In the genomic region with DNA sequence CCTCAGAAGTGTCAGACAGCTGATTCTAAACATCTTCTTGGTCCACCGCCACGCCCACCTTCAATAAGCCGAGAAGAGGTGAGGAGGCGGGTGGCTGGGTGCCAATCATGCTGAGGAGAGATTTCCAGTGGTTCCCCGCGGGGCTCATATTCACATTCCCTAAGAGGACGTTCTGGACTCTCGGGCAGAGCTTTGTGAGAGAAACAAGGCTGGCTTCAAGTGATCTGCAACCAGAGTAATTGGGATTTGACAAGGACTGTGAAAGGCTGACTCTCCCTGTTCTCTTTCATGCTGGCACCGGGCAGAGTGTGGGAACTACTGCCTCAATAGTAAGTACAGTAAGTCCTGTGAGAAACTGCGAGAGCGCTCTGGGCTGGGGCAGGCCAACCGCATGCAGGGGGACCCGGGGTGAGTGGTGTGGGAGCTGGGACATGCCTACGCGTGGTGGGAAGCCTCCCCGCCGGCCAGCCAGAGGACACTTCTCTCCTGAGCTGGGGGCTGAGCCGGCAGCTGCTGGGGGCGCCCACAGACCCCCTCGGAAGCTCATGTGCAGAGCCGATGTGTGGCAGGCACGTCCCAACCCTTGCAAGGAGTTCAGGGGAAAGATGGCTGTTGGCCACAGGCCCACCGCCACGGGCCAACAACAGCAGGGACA, we compare ENCODE assay signal across 13 cellular contexts.
DNase-seq lines count a peak whose midpoint lies in the region; ATAC-seq and TF ChIP-seq lines count a peak whose summit lies in the region.
"Had no signal": no experiment of that assay in that cellular context is flagged by ENCODE, and none has a peak within 500 bp of the region (broad histone marks: within the 10 kb centered on the region; RNA-seq: fewer than 3 reads in every experiment).

No MANE protein-coding gene starts in this region.

- no peak for TF ChIP-seq CTCF in BJ (IDR thresholded peaks at IDR 0.05; ENCODE audit: insufficient read depth, low read depth, low read length)
- no peak for TF ChIP-seq CTCF in fibroblast of lung (conservative IDR thresholded peaks at IDR 0.05 in 1 of 2, IDR thresholded peaks at IDR 0.05 in 1 of 2; ENCODE audit: low read depth in 1 of 2, low read length in 2 of 2)
- TF ChIP-seq CTCF in psoas muscle (IDR thresholded peaks at IDR 0.05) = no peak

- peak; percentile 60 to 79 (median 78) for ATAC-seq in psoas muscle
- ATAC-seq in HG03469 (IDR thresholded peaks at IDR 0.05; ENCODE audit: unreplicated experiment) = no peak
- no peak for ATAC-seq in GM18858 (IDR thresholded peaks at IDR 0.05; ENCODE audit: unreplicated experiment)

- H3K79me2 ChIP-seq in fibroblast of lung (ENCODE audit: control insufficient read depth, insufficient read depth, low read length) = no peaks in the 10 kb centered on the region

- H3K27me3 Mint-ChIP-seq in activated CD4-positive, alpha-beta memory T cell treated with anti-CD3 and anti-CD28 coated beads for 36 hours = peaks cover 28% of the 10 kb centered on the region

- H3K4me1 ChIP-seq in fibroblast of lung (ENCODE audit: control insufficient read depth, extremely low read depth, insufficient read depth, low read length) (no peaks in the 10 kb centered on the region), psoas muscle (peaks cover 34% of the 10 kb centered on the region)
- H3K4me1 ChIP-seq: HAP-1 had no signal

- no peaks in the 10 kb centered on the region for H3K4me1 Mint-ChIP-seq in activated CD4-positive, alpha-beta memory T cell treated with anti-CD3 and anti-CD28 coated beads for 36 hours (ENCODE audit: low read depth)
- H3K4me1 Mint-ChIP-seq: CD14-positive monocyte had no signal

- POLR2A ChIA-PET in BJ (lab: Charles Lee) = no interaction called here
- POLR2A ChIA-PET in activated CD4-positive, alpha-beta memory T cell treated with anti-CD3 and anti-CD28 coated beads for 36 hours (lab: Charles Lee) = no interaction called here

- H4K20me1 ChIP-seq in fibroblast of lung (ENCODE audit: control insufficient read depth, extremely low read depth, insufficient read depth, low read length) = no peaks in the 10 kb centered on the region

- no peaks in the 10 kb centered on the region for H3K9me3 ChIP-seq in fibroblast of lung (ENCODE audit: control insufficient read depth, insufficient read depth, low read depth, low read length)
- no peaks in the 10 kb centered on the region for H3K9me3 ChIP-seq in psoas muscle
- H3K9me3 ChIP-seq: HAP-1 had no signal

- H3K27ac Mint-ChIP-seq in activated CD4-positive, alpha-beta memory T cell treated with anti-CD3 and anti-CD28 coated beads for 36 hours = no peak overlapping the region

- H3K27me3 ChIP-seq in BJ (ENCODE audit: control insufficient read depth, insufficient read depth, low read length) (no peaks in the 10 kb centered on the region; the same call in none of the 2 replicates), fibroblast of lung (ENCODE audit: control insufficient read depth, insufficient read depth, low read length) (no peaks in the 10 kb centered on the region), psoas muscle (ENCODE audit: insufficient read depth in 3 of 3, low read length in 2 of 3) (no peaks in the 10 kb centered on the region)

- 19 to 30% (median 23%) methylated on average over 20 to 24 of the region's 24 CpGs for WGBS in psoas muscle, 3 donors

- DNase-seq in BJ (ENCODE audit: low read depth) = no peak
- peak; percentile 45 for DNase-seq in NCI-H460 (ENCODE audit: extremely low read depth, low read depth)
- peak; percentile 21 to 45 for DNase-seq in fibroblast of lung (ENCODE audit: low read depth in 2 of 2)
- DNase-seq in psoas muscle = peak; percentile 71 to 79
- DNase-seq in activated CD4-positive, alpha-beta memory T cell treated with anti-CD3 and anti-CD28 coated beads for 36 hours = no peak
- DNase-seq in T1000 (lab: John Stamatoyannopoulos, UW) = no peak
- DNase-seq: NCI-H1048, retina, T-helper 9 cell had no signal

- H3K36me3 ChIP-seq in BJ (ENCODE audit: control insufficient read depth, insufficient read depth, low read length) (no peaks in the 10 kb centered on the region), fibroblast of lung (ENCODE audit: control insufficient read depth, insufficient read depth, low read length) (no peaks in the 10 kb centered on the region), psoas muscle (ENCODE audit: insufficient read depth in 1 of 2, low read depth in 1 of 2) (peaks cover 0 to 16% of the 10 kb centered on the region in 2 donors)
- H3K36me3 ChIP-seq: HAP-1 had no signal

- H3K9me3 Mint-ChIP-seq in activated CD4-positive, alpha-beta memory T cell treated with anti-CD3 and anti-CD28 coated beads for 36 hours = no peaks in the 10 kb centered on the region

- H2AFZ ChIP-seq in fibroblast of lung (ENCODE audit: low read length) = no peak overlapping the region

- H3K9ac ChIP-seq in fibroblast of lung (ENCODE audit: insufficient read depth, low read length) = no peak overlapping the region

- H3K4me3 ChIP-seq in BJ (ENCODE audit: low read depth, low read length) (peak overlapping the region; percentile 43), fibroblast of lung (replicated peaks in 1 of 4; ENCODE audit: control extremely low read depth in 1 of 4, insufficient read depth in 1 of 4, low read depth in 3 of 4, low read length in 4 of 4) (peak overlapping the region in 2 of 4 experiments; percentile 32 to 40), psoas muscle (peak overlapping the region; percentile 81)
- H3K4me3 ChIP-seq: HAP-1 had no signal

- no peak overlapping the region for H3K4me3 Mint-ChIP-seq in activated CD4-positive, alpha-beta memory T cell treated with anti-CD3 and anti-CD28 coated beads for 36 hours

- no peaks in the 10 kb centered on the region for H3K36me3 Mint-ChIP-seq in activated CD4-positive, alpha-beta memory T cell treated with anti-CD3 and anti-CD28 coated beads for 36 hours

- intact Hi-C loops in psoas muscle (cut with DNase I) = loop anchor here in 1 of 2 donors (5.0 kb wide), 1 partner anchor 112 kb away; a partner anchor contains a TSS
- intact Hi-C loops in activated CD4-positive, alpha-beta memory T cell treated with anti-CD3 and anti-CD28 coated beads for 36 hours (cut with micrococcal nuclease) = loop anchor here (2.0 to 10.0 kb wide), 2 partner anchors 635 to 1099 kb away; no protein-coding TSS in a partner anchor

- H3K27ac ChIP-seq in fibroblast of lung (ENCODE audit: insufficient read depth, low read length) = peak overlapping the region; percentile 11
- H3K27ac ChIP-seq in psoas muscle = peak overlapping the region; percentile 94

- no peak overlapping the region for H3K4me2 ChIP-seq in fibroblast of lung (ENCODE audit: extremely low read depth, insufficient read depth, low read length)

- CTCF ChIA-PET in BJ (lab: Yijun Ruan, JAX) = interaction anchor here (0.6 to 9.8 kb wide), 8 partner anchors 12 to 362 kb away, joined by 3 to 182 read pairs (median 4); no protein-coding TSS in a partner anchor
- CTCF ChIA-PET in activated CD4-positive, alpha-beta memory T cell treated with anti-CD3 and anti-CD28 coated beads for 36 hours (lab: Charles Lee) = interaction anchor here (1.3 kb wide), 1 partner anchor 11 kb away, joined by 3 read pairs; no protein-coding TSS in a partner anchor

Comparison
In these comparisons a context has a peak if more than half of its experiments do, and no peak if none do; other contexts are left out.
1. DNase-seq: peak in NCI-H460 (single experiment), fibroblast of lung (2 of 2) and psoas muscle (2 of 2); none in BJ (single experiment), activated CD4-positive, alpha-beta memory T cell treated with anti-CD3 and anti-CD28 coated beads for 36 hours (single experiment) and T1000 (single experiment).
2. ATAC-seq: peak in psoas muscle (4 of 4); none in HG03469 (single experiment) and GM18858 (single experiment).